ENCODE assay signal across 8 cellular contexts in genomic region chr2:219278655-219279150, GRCh38. TPM values are rescaled to one million over a fixed set of nuclear protein-coding genes. Genes with fewer than 3 reads are reported as not detected.
DNase-seq lines count a peak whose midpoint lies in the region; ATAC-seq, FAIRE-seq and TF ChIP-seq lines count a peak whose summit lies in the region.

No MANE protein-coding gene starts in this region.

- peak overlapping the region; percentile 96 for H3K4me2 ChIP-seq in HepG2 (ENCODE audit: low read depth, low read length)

- TF ChIP-seq POLR2A in HepG2 (IDR thresholded peaks at IDR 0.05; ENCODE audit: insufficient read depth in 1 of 2, low read depth in 2 of 2, low read length in 2 of 2) (no peak), transverse colon (IDR thresholded peaks at IDR 0.05) (no peak)

- peaks cover 35% of the 10 kb centered on the region for H3K36me3 Mint-ChIP-seq in activated T-cell treated with anti-CD3 and anti-CD28 coated beads, Interleukin-2, amount 50 U/mL, for 24 hours (ENCODE audit: low read depth)

- POLR2A ChIA-PET in HepG2 (lab: Yijun Ruan, JAX) = interaction anchor here (0.7 to 3.3 kb wide), 22 partner anchors 9 to 277 kb away, joined by 3 to 70 read pairs (median 10); partner anchors contain the start of genes ABCB6, ANKZF1, ATG9A and CNPPD1

- H3K9ac ChIP-seq in HepG2 (ENCODE audit: insufficient read depth, low read depth, low read length) = peak overlapping the region; percentile 80

- ATAC-seq in HepG2 (peak; percentile 45), HG02870 (IDR thresholded peaks at IDR 0.05; ENCODE audit: unreplicated experiment) (no peak)

- intact Hi-C loops in ascending aorta (cut with DNase I) (loop anchor here (1.0 to 10.0 kb wide), 10 partner anchors 11 to 266 kb away; partner anchors contain the start of genes ABCB6, CHPF, DNPEP and GLB1L), HepG2 (cut with micrococcal nuclease; ENCODE audit: unreplicated experiment) (loop anchor here (1.0 kb wide), 3 partner anchors 16 to 118 kb away; partner anchors contain the start of gene NHEJ1), transverse colon (cut with DNase I; ENCODE audit: low total_unique reads) (no loop called here)

- H3K4me1 ChIP-seq in ascending aorta = peaks cover 13 to 40% of the 10 kb centered on the region in 2 donors
- peaks cover 39% of the 10 kb centered on the region for H3K4me1 ChIP-seq in HepG2 (ENCODE audit: insufficient read depth, low read length)
- peaks cover 16 to 29% (median 23%) of the 10 kb centered on the region in 4 donors for H3K4me1 ChIP-seq in transverse colon

- CTCF ChIA-PET in HepG2 (lab: Yijun Ruan, JAX; ENCODE audit: low intra/inter-chr PET ratio, low total read pairs) = interaction anchor here (0.9 to 5.4 kb wide), 4 partner anchors 16 to 119 kb away, joined by 3 to 88 read pairs (median 16); partner anchors contain the start of gene NHEJ1

- H3K79me2 ChIP-seq in HepG2 (ENCODE audit: insufficient read depth, low read length) = no peaks in the 10 kb centered on the region

- H4K20me1 ChIP-seq in HepG2 (ENCODE audit: insufficient read depth, low read length) = no peaks in the 10 kb centered on the region

- peak overlapping the region; percentile 86 for H3K4me3 Mint-ChIP-seq in activated T-cell treated with anti-CD3 and anti-CD28 coated beads, Interleukin-2, amount 50 U/mL, for 24 hours

- peak overlapping the region; percentile 96 for H3K27ac Mint-ChIP-seq in activated T-cell treated with anti-CD3 and anti-CD28 coated beads, Interleukin-2, amount 50 U/mL, for 24 hours

- WGBS in HepG2 (ENCODE audit: low lambda C conversion rate) = 4% methylated on average over 9 of the region's 9 CpGs
- 0 to 12% methylated on average over 1 to 9 of the region's 9 CpGs for WGBS in transverse colon (ENCODE audit: low coverage in 1 of 2), 2 donors

- H2AFZ ChIP-seq in HepG2 (ENCODE audit: low read length) = peak overlapping the region; percentile 66

- peaks cover 42% of the 10 kb centered on the region for H3K4me1 Mint-ChIP-seq in activated T-cell treated with anti-CD3 and anti-CD28 coated beads, Interleukin-2, amount 50 U/mL, for 24 hours (ENCODE audit: low read depth)

- H3K27ac ChIP-seq in ascending aorta (peak overlapping the region; percentile 99), HepG2 (ENCODE audit: extremely low read length, insufficient read depth, low read length) (peak overlapping the region; percentile 62), transverse colon (peak overlapping the region; percentile 94 to 98 (median 98))

- H3K9me3 ChIP-seq in ascending aorta = no peaks in the 10 kb centered on the region
- no peaks in the 10 kb centered on the region for H3K9me3 ChIP-seq in HepG2 (ENCODE audit: low read length)
- no peaks in the 10 kb centered on the region for H3K9me3 ChIP-seq in transverse colon

- BruUV-seq in HepG2 (replicated peaks; lab: Mats Ljungman, UMichigan) = TSS peak; percentile 84

- H3K27me3 ChIP-seq in ascending aorta (no peaks in the 10 kb centered on the region), HepG2 (ENCODE audit: control insufficient read depth in 1 of 2, insufficient read depth in 2 of 2, low read length in 2 of 2) (peaks cover 0 to 7% of the 10 kb centered on the region in 2 experiments; a peak in 1 of 5 replicates), transverse colon (no peaks in the 10 kb centered on the region)

- TF ChIP-seq CTCF in ascending aorta (IDR thresholded peaks at IDR 0.05) (peak in 1 of 3 experiments; percentile 7), HepG2 (CRISPR knock-in tag; IDR thresholded peaks at IDR 0.05) (no peak), transverse colon (IDR thresholded peaks at IDR 0.05) (no peak)

- TF ChIP-seq RAD21 in HepG2 (CRISPR knock-in tag; IDR thresholded peaks at IDR 0.05) = no peak

- TF ChIP-seq EP300 in HepG2 (IDR thresholded peaks at IDR 0.05; ENCODE audit: low read depth in 2 of 2, low read length in 2 of 2) (no peak), HepG2 (CRISPR knock-in tag; IDR thresholded peaks at IDR 0.05; ENCODE audit: borderline replicate concordance) (no peak), transverse colon (IDR thresholded peaks at IDR 0.05; ENCODE audit: low read depth) (no peak)

- H3K36me3 ChIP-seq in ascending aorta = peaks cover 24 to 32% of the 10 kb centered on the region in 2 donors
- peaks cover 2 to 10% of the 10 kb centered on the region in 2 experiments; a peak in 4 of 5 replicates for H3K36me3 ChIP-seq in HepG2 (replicated peaks in 1 of 2; ENCODE audit: control insufficient read depth in 1 of 2, insufficient read depth in 2 of 2, low read length in 2 of 2)
- H3K36me3 ChIP-seq in transverse colon = peaks cover 0 to 3% (median 0%) of the 10 kb centered on the region in 4 donors

- no peaks in the 10 kb centered on the region for H3K27me3 Mint-ChIP-seq in activated T-cell treated with anti-CD3 and anti-CD28 coated beads, Interleukin-2, amount 50 U/mL, for 24 hours

- H3K4me3 ChIP-seq in ascending aorta (peak overlapping the region; percentile 87 to 95), HepG2 (replicated peaks in 1 of 3; ENCODE audit: insufficient read depth in 1 of 3, low read depth in 2 of 3, low read length in 3 of 3) (peak overlapping the region; percentile 59 to 77 (median 73)), transverse colon (peak overlapping the region in 3 of 4 donors; percentile 53 to 76 (median 61))

- no peaks in the 10 kb centered on the region for H3K9me3 Mint-ChIP-seq in activated T-cell treated with anti-CD3 and anti-CD28 coated beads, Interleukin-2, amount 50 U/mL, for 24 hours

- DNase-seq in activated T-cell treated with anti-CD3 and anti-CD28 coated beads, Interleukin-2, amount 50 U/mL, for 24 hours = no peak
- no peak for DNase-seq in activated T-cell treated with anti-CD3 and anti-CD28 coated beads, Interleukin-2, amount 50 U/mL, for 1 hour
- no peak for DNase-seq in ascending aorta (ENCODE audit: low spot score in 2 of 2)
- no peak for DNase-seq in HepG2 (ENCODE audit: low spot score)
- DNase-seq in transverse colon = no peak
- DNase-seq in stimulated activated CD4-positive, alpha-beta T cell treated with anti-CD3 and anti-CD28 coated beads, Interleukin-12 subunit alpha, Interleukin-12 subunit beta, amount 100 ng/mL, for 4 hours = no peak
- DNase-seq in HTR-8/SVneo (ENCODE audit: insufficient read length, low spot score) = no peak

- FAIRE-seq in HepG2 (lab: Jason Lieb, UNC) (no peak), HTR-8/SVneo (lab: Jason Lieb, UNC) (no peak)

- in situ Hi-C loops in HepG2 (cut with HindIII; ENCODE audit: extremely low pct_ligation_motif_present, low pct_unique_long_range_greater_than_20kb) (no loop called here), transverse colon (cut with MboI; ENCODE audit: low pct_ligation_motif_present in 1 of 4, low pct_unique_long_range_greater_than_20kb in 1 of 4, low sequenced_read_pairs in 3 of 4) (loop anchor here in 1 of 4 donors (25.0 kb wide), 1 partner anchor 116 kb away; the partner anchor contains the start of genes NHEJ1 and SLC23A3)

RNA-seq across cellular contexts. Expression of gene DNAJB2, which starts 0.5 kb away (rescaled TPM):
- total RNA-seq in ascending aorta (51.0 TPM), HepG2 (2016; rRNA removed; fragmentation: Illumina TruSeq; extraction: Trizol) (18.6 and 21.3 TPM in 2 replicates), transverse colon (10 to 100 TPM; 22.7 to 95.0 (median 54.3) TPM)
- 11.0 and 12.3 TPM in 2 replicates for total RNA-seq in HepG2 (2016; cell fraction: cytosol; rRNA removed; fragmentation: Illumina TruSeq; extraction: Trizol; ENCODE audit: low read depth)
- total RNA-seq in HepG2 (2016; cell fraction: insoluble cytoplasmic fraction; rRNA removed; fragmentation: Illumina TruSeq; extraction: Trizol) = 17.1 and 21.1 TPM in 2 replicates
- 18.1 and 22.0 TPM in 2 replicates for total RNA-seq in HepG2 (2016; cell fraction: membrane; rRNA removed; fragmentation: Illumina TruSeq; extraction: Trizol)
- 14.6 and 15.9 TPM in 2 replicates for total RNA-seq in HepG2 (2016; cell fraction: nucleus; rRNA removed; fragmentation: Illumina TruSeq; extraction: Trizol)
- 31.1 and 55.2 TPM in 2 replicates for polyA plus RNA-seq in HepG2 (2011; rRNA removed)
- polyA plus RNA-seq in HepG2 (2011; cell fraction: cytosol; rRNA removed) = 30.3 and 35.7 TPM in 2 replicates
- polyA plus RNA-seq in HepG2 (2011; cell fraction: nucleus; rRNA removed) = 135 and 143 TPM in 2 replicates
- 29.8 and 56.4 TPM in 2 replicates for polyA plus RNA-seq in HepG2 (2012)
- polyA plus RNA-seq in HepG2 (2016; cell fraction: cytosol; fragmentation: Illumina TruSeq; extraction: Trizol; ENCODE audit: low read depth) = 12.6 and 15.8 TPM in 2 replicates
- 26.8 and 30.7 TPM in 2 replicates for polyA plus RNA-seq in HepG2 (2016; cell fraction: insoluble cytoplasmic fraction; fragmentation: Illumina TruSeq; extraction: Trizol; ENCODE audit: low read depth)
- polyA plus RNA-seq in HepG2 (2016; cell fraction: membrane; fragmentation: Illumina TruSeq; extraction: Trizol; ENCODE audit: low read depth) = 23.9 and 24.2 TPM in 2 replicates
- polyA plus RNA-seq in HepG2 (2016; cell fraction: nucleus; fragmentation: Illumina TruSeq; extraction: Trizol; ENCODE audit: insufficient read depth, low read depth) = 42.9 and 50.3 TPM in 2 replicates
- 17.7 and 40.8 TPM in 2 replicates for polyA minus RNA-seq in HepG2 (2011; rRNA and poly(A)+ RNA removed; ENCODE audit: low replicate concordance)
- 14.7 and 20.1 TPM in 2 replicates for polyA minus RNA-seq in HepG2 (2011; cell fraction: cytosol; rRNA and poly(A)+ RNA removed)
- polyA minus RNA-seq in HepG2 (2011; cell fraction: nucleus; rRNA and poly(A)+ RNA removed) = 23.2 and 30.5 TPM in 2 replicates

RNA-seq across cellular contexts. Expression of gene TUBA4A, which starts 25.0 kb away (rescaled TPM):
- 71.1 TPM for total RNA-seq in ascending aorta
- 0.97 and 1.3 TPM in 2 replicates for total RNA-seq in HepG2 (2016; rRNA removed; fragmentation: Illumina TruSeq; extraction: Trizol)
- total RNA-seq in HepG2 (2016; cell fraction: cytosol; rRNA removed; fragmentation: Illumina TruSeq; extraction: Trizol; ENCODE audit: low read depth) = 0.10 and 0.18 TPM in 2 replicates
- 1.2 and 2.1 TPM in 2 replicates for total RNA-seq in HepG2 (2016; cell fraction: insoluble cytoplasmic fraction; rRNA removed; fragmentation: Illumina TruSeq; extraction: Trizol)
- 0.34 and 0.52 TPM in 2 replicates for total RNA-seq in HepG2 (2016; cell fraction: membrane; rRNA removed; fragmentation: Illumina TruSeq; extraction: Trizol)
- total RNA-seq in HepG2 (2016; cell fraction: nucleus; rRNA removed; fragmentation: Illumina TruSeq; extraction: Trizol) = 0.78 and 0.81 TPM in 2 replicates
- polyA plus RNA-seq in HepG2 (2011; rRNA removed) = 12.7 and 19.5 TPM in 2 replicates
- 10.0 and 11.2 TPM in 2 replicates for polyA plus RNA-seq in HepG2 (2011; cell fraction: cytosol; rRNA removed)
- 37.1 and 38.2 TPM in 2 replicates for polyA plus RNA-seq in HepG2 (2011; cell fraction: nucleus; rRNA removed)
- polyA plus RNA-seq in HepG2 (2012) = 15.6 and 17.6 TPM in 2 replicates
- polyA plus RNA-seq in HepG2 (2016; cell fraction: cytosol; fragmentation: Illumina TruSeq; extraction: Trizol; ENCODE audit: low read depth) = 0.87 and 1.3 TPM in 2 replicates
- polyA plus RNA-seq in HepG2 (2016; cell fraction: insoluble cytoplasmic fraction; fragmentation: Illumina TruSeq; extraction: Trizol; ENCODE audit: low read depth) = 2.8 TPM in 2 replicates
- 0.76 and 1.1 TPM in 2 replicates for polyA plus RNA-seq in HepG2 (2016; cell fraction: membrane; fragmentation: Illumina TruSeq; extraction: Trizol; ENCODE audit: low read depth)
- 1.9 and 3.4 TPM in 2 replicates for polyA plus RNA-seq in HepG2 (2016; cell fraction: nucleus; fragmentation: Illumina TruSeq; extraction: Trizol; ENCODE audit: insufficient read depth, low read depth)
- 6.5 and 116 TPM in 2 replicates for polyA minus RNA-seq in HepG2 (2011; rRNA and poly(A)+ RNA removed; ENCODE audit: low replicate concordance)
- polyA minus RNA-seq in HepG2 (2011; cell fraction: cytosol; rRNA and poly(A)+ RNA removed) = 1.8 and 2.1 TPM in 2 replicates
- 2.0 and 3.0 TPM in 2 replicates for polyA minus RNA-seq in HepG2 (2011; cell fraction: nucleus; rRNA and poly(A)+ RNA removed)
- 100 to 1,000 TPM in 1 of 4 donors, 10 to 100 TPM in 3; 39.2 to 101 (median 70.8) TPM for total RNA-seq in transverse colon

RNA-seq across cellular contexts. Expression of gene TUBA4B, which starts 25.7 kb away (rescaled TPM):
- total RNA-seq in ascending aorta = not detected
- total RNA-seq in HepG2 (2016; rRNA removed; fragmentation: Illumina TruSeq; extraction: Trizol) = 0.18 and 0.29 TPM in 2 replicates
- total RNA-seq in HepG2 (2016; cell fraction: cytosol; rRNA removed; fragmentation: Illumina TruSeq; extraction: Trizol; ENCODE audit: low read depth) = 0.30 and 0.35 TPM in 2 replicates
- 0.18 and 0.24 TPM in 2 replicates for total RNA-seq in HepG2 (2016; cell fraction: insoluble cytoplasmic fraction; rRNA removed; fragmentation: Illumina TruSeq; extraction: Trizol)
- 0.34 and 0.41 TPM in 2 replicates for total RNA-seq in HepG2 (2016; cell fraction: membrane; rRNA removed; fragmentation: Illumina TruSeq; extraction: Trizol)
- total RNA-seq in HepG2 (2016; cell fraction: nucleus; rRNA removed; fragmentation: Illumina TruSeq; extraction: Trizol) = 0.28 TPM in 1 of 2 replicates, not detected in the other
- polyA plus RNA-seq in HepG2 (2011; rRNA removed) = 0.18 and 0.22 TPM in 2 replicates
- 0.32 and 0.55 TPM in 2 replicates for polyA plus RNA-seq in HepG2 (2011; cell fraction: cytosol; rRNA removed)
- polyA plus RNA-seq in HepG2 (2011; cell fraction: nucleus; rRNA removed) = 0.19 and 0.21 TPM in 2 replicates
- not detected in 2 replicates for polyA plus RNA-seq in HepG2 (2012)
- polyA plus RNA-seq in HepG2 (2016; cell fraction: cytosol; fragmentation: Illumina TruSeq; extraction: Trizol; ENCODE audit: low read depth) = 0.10 and 0.15 TPM in 2 replicates
- polyA plus RNA-seq in HepG2 (2016; cell fraction: insoluble cytoplasmic fraction; fragmentation: Illumina TruSeq; extraction: Trizol; ENCODE audit: low read depth) = 0.27 and 0.32 TPM in 2 replicates
- 0.21 and 0.30 TPM in 2 replicates for polyA plus RNA-seq in HepG2 (2016; cell fraction: membrane; fragmentation: Illumina TruSeq; extraction: Trizol; ENCODE audit: low read depth)
- polyA plus RNA-seq in HepG2 (2016; cell fraction: nucleus; fragmentation: Illumina TruSeq; extraction: Trizol; ENCODE audit: insufficient read depth, low read depth) = 0.57 TPM in 1 of 2 replicates, not detected in the other
- polyA minus RNA-seq in HepG2 (2011; rRNA and poly(A)+ RNA removed; ENCODE audit: low replicate concordance) = 0.19 TPM in 1 of 2 replicates, not detected in the other
- polyA minus RNA-seq in HepG2 (2011; cell fraction: cytosol; rRNA and poly(A)+ RNA removed) = not detected in 2 replicates
- not detected in 2 replicates for polyA minus RNA-seq in HepG2 (2011; cell fraction: nucleus; rRNA and poly(A)+ RNA removed)
- total RNA-seq in transverse colon = not detected

RNA-seq across cellular contexts. Expression of gene PTPRN, which starts 30.5 kb away (rescaled TPM):
- total RNA-seq in ascending aorta (not detected), HepG2 (2016; rRNA removed; fragmentation: Illumina TruSeq; extraction: Trizol) (not detected in 2 replicates), transverse colon (1 to 10 TPM in 3 of 4 donors, under 1 TPM in 1; 0.60 to 2.6 (median 2.1) TPM)
- total RNA-seq in HepG2 (2016; cell fraction: cytosol; rRNA removed; fragmentation: Illumina TruSeq; extraction: Trizol; ENCODE audit: low read depth) = not detected in 2 replicates
- total RNA-seq in HepG2 (2016; cell fraction: insoluble cytoplasmic fraction; rRNA removed; fragmentation: Illumina TruSeq; extraction: Trizol) = not detected in 2 replicates
- total RNA-seq in HepG2 (2016; cell fraction: membrane; rRNA removed; fragmentation: Illumina TruSeq; extraction: Trizol) = not detected in 2 replicates
- total RNA-seq in HepG2 (2016; cell fraction: nucleus; rRNA removed; fragmentation: Illumina TruSeq; extraction: Trizol) = not detected in 2 replicates
- polyA plus RNA-seq in HepG2 (2011; rRNA removed) = 0.24 and 0.26 TPM in 2 replicates
- polyA plus RNA-seq in HepG2 (2011; cell fraction: cytosol; rRNA removed) = 0.05 and 0.10 TPM in 2 replicates
- 0.08 and 0.12 TPM in 2 replicates for polyA plus RNA-seq in HepG2 (2011; cell fraction: nucleus; rRNA removed)
- 0.51 and 0.74 TPM in 2 replicates for polyA plus RNA-seq in HepG2 (2012)
- not detected in 2 replicates for polyA plus RNA-seq in HepG2 (2016; cell fraction: cytosol; fragmentation: Illumina TruSeq; extraction: Trizol; ENCODE audit: low read depth)
- polyA plus RNA-seq in HepG2 (2016; cell fraction: insoluble cytoplasmic fraction; fragmentation: Illumina TruSeq; extraction: Trizol; ENCODE audit: low read depth) = not detected in 2 replicates
- not detected in 2 replicates for polyA plus RNA-seq in HepG2 (2016; cell fraction: membrane; fragmentation: Illumina TruSeq; extraction: Trizol; ENCODE audit: low read depth)
- polyA plus RNA-seq in HepG2 (2016; cell fraction: nucleus; fragmentation: Illumina TruSeq; extraction: Trizol; ENCODE audit: insufficient read depth, low read depth) = not detected in 2 replicates
- polyA minus RNA-seq in HepG2 (2011; rRNA and poly(A)+ RNA removed; ENCODE audit: low replicate concordance) = 0.06 TPM in 1 of 2 replicates, not detected in the other
- not detected in 2 replicates for polyA minus RNA-seq in HepG2 (2011; cell fraction: cytosol; rRNA and poly(A)+ RNA removed)
- polyA minus RNA-seq in HepG2 (2011; cell fraction: nucleus; rRNA and poly(A)+ RNA removed) = not detected in 2 replicates

RNA-seq across cellular contexts. Expression of gene STK16, which starts 33.4 kb away (rescaled TPM):
- total RNA-seq in ascending aorta (15.2 TPM), HepG2 (2016; rRNA removed; fragmentation: Illumina TruSeq; extraction: Trizol) (27.0 and 28.0 TPM in 2 replicates), transverse colon (10 to 100 TPM; 18.7 to 44.8 (median 28.2) TPM)
- total RNA-seq in HepG2 (2016; cell fraction: cytosol; rRNA removed; fragmentation: Illumina TruSeq; extraction: Trizol; ENCODE audit: low read depth) = 31.9 and 35.5 TPM in 2 replicates
- total RNA-seq in HepG2 (2016; cell fraction: insoluble cytoplasmic fraction; rRNA removed; fragmentation: Illumina TruSeq; extraction: Trizol) = 21.9 and 24.8 TPM in 2 replicates
- 61.2 and 65.9 TPM in 2 replicates for total RNA-seq in HepG2 (2016; cell fraction: membrane; rRNA removed; fragmentation: Illumina TruSeq; extraction: Trizol)
- total RNA-seq in HepG2 (2016; cell fraction: nucleus; rRNA removed; fragmentation: Illumina TruSeq; extraction: Trizol) = 19.2 and 22.9 TPM in 2 replicates
- polyA plus RNA-seq in HepG2 (2011; rRNA removed) = 50.9 and 60.5 TPM in 2 replicates
- polyA plus RNA-seq in HepG2 (2011; cell fraction: cytosol; rRNA removed) = 56.2 and 60.4 TPM in 2 replicates
- polyA plus RNA-seq in HepG2 (2011; cell fraction: nucleus; rRNA removed) = 80.4 and 87.0 TPM in 2 replicates
- polyA plus RNA-seq in HepG2 (2012) = 25.9 and 27.6 TPM in 2 replicates
- polyA plus RNA-seq in HepG2 (2016; cell fraction: cytosol; fragmentation: Illumina TruSeq; extraction: Trizol; ENCODE audit: low read depth) = 43.0 and 56.8 TPM in 2 replicates
- polyA plus RNA-seq in HepG2 (2016; cell fraction: insoluble cytoplasmic fraction; fragmentation: Illumina TruSeq; extraction: Trizol; ENCODE audit: low read depth) = 23.1 and 28.9 TPM in 2 replicates
- 54.8 and 59.8 TPM in 2 replicates for polyA plus RNA-seq in HepG2 (2016; cell fraction: membrane; fragmentation: Illumina TruSeq; extraction: Trizol; ENCODE audit: low read depth)
- 35.1 and 36.1 TPM in 2 replicates for polyA plus RNA-seq in HepG2 (2016; cell fraction: nucleus; fragmentation: Illumina TruSeq; extraction: Trizol; ENCODE audit: insufficient read depth, low read depth)
- polyA minus RNA-seq in HepG2 (2011; rRNA and poly(A)+ RNA removed; ENCODE audit: low replicate concordance) = 37.1 and 63.8 TPM in 2 replicates
- polyA minus RNA-seq in HepG2 (2011; cell fraction: cytosol; rRNA and poly(A)+ RNA removed) = 12.2 and 18.8 TPM in 2 replicates
- 36.2 and 47.5 TPM in 2 replicates for polyA minus RNA-seq in HepG2 (2011; cell fraction: nucleus; rRNA and poly(A)+ RNA removed)

Comparison
In these comparisons a context has a peak if more than half of its experiments do, and no peak if none do; other contexts are left out.
1. RNA of gene TUBA4A, which starts 25.0 kb away (total RNA-seq): 39.2 to 101 TPM in transverse colon and 71.1 TPM in ascending aorta (single experiment); 0.10 to 2.1 TPM in HepG2; every median in the first group is over 10 times any median in the second.
2. Peak in every context shown above with its lines, with median percentiles within 50 percentile points of each other: H3K27ac ChIP-seq and H3K4me3 ChIP-seq.